Comparison of ENCODE assay signal across 1 cellular context in genomic region chr2:73986085-73986680, GRCh38.
A peak's percentile ranks its signal among the peaks of the same experiment; 100 is the strongest.
TF ChIP-seq lines count a peak whose summit lies in the region.

No MANE protein-coding gene starts in this region.

TF ChIP-seq in HepG2, 621 proteins besides CTCF, POLR2A, EP300 and RAD21 (continued from another document and continues in another):
- no peak for TF ChIP-seq E2F2 (CRISPR knock-in tag; IDR thresholded peaks at IDR 0.05; ENCODE audit: borderline replicate concordance)
- TF ChIP-seq AGO2 (optimal IDR thresholded peaks at IDR 0.05; ENCODE audit: low read depth, low read length) = peak; percentile 42
- TF ChIP-seq HNRNPUL1 (IDR thresholded peaks at IDR 0.05; ENCODE audit: low read depth, low read length) = no peak
- no peak for TF ChIP-seq ZNF101 (CRISPR knock-in tag; IDR thresholded peaks at IDR 0.05; ENCODE audit: borderline replicate concordance, low read depth)
- no peak for TF ChIP-seq ZNF670 (CRISPR knock-in tag; IDR thresholded peaks at IDR 0.05; ENCODE audit: borderline replicate concordance)
- no peak for TF ChIP-seq REXO4 (CRISPR knock-in tag; IDR thresholded peaks at IDR 0.05; ENCODE audit: borderline replicate concordance)
- TF ChIP-seq CHD4 (IDR thresholded peaks at IDR 0.05; ENCODE audit: borderline replicate concordance, low read length) = no peak
- 0 out of 2 replicates have a peak, but pooled peaks have one; percentile 32 for TF ChIP-seq ZNF790 (CRISPR knock-in tag; IDR thresholded peaks at IDR 0.05; ENCODE audit: borderline replicate concordance)
- TF ChIP-seq ZNF761 (CRISPR knock-in tag; conservative IDR thresholded peaks at IDR 0.05) = no peak
- no peak for TF ChIP-seq LCORL (IDR thresholded peaks at IDR 0.05)
- TF ChIP-seq LCORL (CRISPR knock-in tag; IDR thresholded peaks at IDR 0.05) = no peak
- TF ChIP-seq ZFP1 (CRISPR knock-in tag; IDR thresholded peaks at IDR 0.05) = no peak
- TF ChIP-seq ZNF562 (CRISPR knock-in tag; IDR thresholded peaks at IDR 0.05; ENCODE audit: borderline replicate concordance) = no peak
- no peak for TF ChIP-seq ZNF616 (CRISPR knock-in tag; IDR thresholded peaks at IDR 0.05; ENCODE audit: low read depth)
- no peak for TF ChIP-seq ZNF644 (CRISPR knock-in tag; IDR thresholded peaks at IDR 0.05; ENCODE audit: low read depth)
- TF ChIP-seq ZNF782 (CRISPR knock-in tag; IDR thresholded peaks at IDR 0.05; ENCODE audit: borderline replicate concordance) = 0 out of 2 replicates have a peak, but pooled peaks have one; percentile 28
- no peak for TF ChIP-seq ISL2 (CRISPR knock-in tag; IDR thresholded peaks at IDR 0.05)
- no peak for TF ChIP-seq SMAD3 (CRISPR knock-in tag; IDR thresholded peaks at IDR 0.05)
- no peak for TF ChIP-seq ZGPAT (CRISPR knock-in tag; IDR thresholded peaks at IDR 0.05)
- no peak for TF ChIP-seq PBX2 (CRISPR knock-in tag; IDR thresholded peaks at IDR 0.05)
- TF ChIP-seq MTA1 (CRISPR knock-in tag; IDR thresholded peaks at IDR 0.05; ENCODE audit: borderline replicate concordance) = 0 out of 2 replicates have a peak, but pooled peaks have one; percentile 23
- TF ChIP-seq RFX1 (IDR thresholded peaks at IDR 0.05) = no peak
- TF ChIP-seq HOXA3 (CRISPR knock-in tag; IDR thresholded peaks at IDR 0.05) = no peak
- no peak for TF ChIP-seq TOPORS (CRISPR knock-in tag; IDR thresholded peaks at IDR 0.05)
- no peak for TF ChIP-seq ZNF576 (CRISPR knock-in tag; IDR thresholded peaks at IDR 0.05)
- TF ChIP-seq ATF1 (CRISPR knock-in tag; IDR thresholded peaks at IDR 0.05) = no peak
- TF ChIP-seq ZNF605 (CRISPR knock-in tag; IDR thresholded peaks at IDR 0.05) = 0 out of 2 replicates have a peak, but pooled peaks have one; percentile 45
- no peak for TF ChIP-seq ZXDC (CRISPR knock-in tag; IDR thresholded peaks at IDR 0.05)
- TF ChIP-seq, protein P1, sequence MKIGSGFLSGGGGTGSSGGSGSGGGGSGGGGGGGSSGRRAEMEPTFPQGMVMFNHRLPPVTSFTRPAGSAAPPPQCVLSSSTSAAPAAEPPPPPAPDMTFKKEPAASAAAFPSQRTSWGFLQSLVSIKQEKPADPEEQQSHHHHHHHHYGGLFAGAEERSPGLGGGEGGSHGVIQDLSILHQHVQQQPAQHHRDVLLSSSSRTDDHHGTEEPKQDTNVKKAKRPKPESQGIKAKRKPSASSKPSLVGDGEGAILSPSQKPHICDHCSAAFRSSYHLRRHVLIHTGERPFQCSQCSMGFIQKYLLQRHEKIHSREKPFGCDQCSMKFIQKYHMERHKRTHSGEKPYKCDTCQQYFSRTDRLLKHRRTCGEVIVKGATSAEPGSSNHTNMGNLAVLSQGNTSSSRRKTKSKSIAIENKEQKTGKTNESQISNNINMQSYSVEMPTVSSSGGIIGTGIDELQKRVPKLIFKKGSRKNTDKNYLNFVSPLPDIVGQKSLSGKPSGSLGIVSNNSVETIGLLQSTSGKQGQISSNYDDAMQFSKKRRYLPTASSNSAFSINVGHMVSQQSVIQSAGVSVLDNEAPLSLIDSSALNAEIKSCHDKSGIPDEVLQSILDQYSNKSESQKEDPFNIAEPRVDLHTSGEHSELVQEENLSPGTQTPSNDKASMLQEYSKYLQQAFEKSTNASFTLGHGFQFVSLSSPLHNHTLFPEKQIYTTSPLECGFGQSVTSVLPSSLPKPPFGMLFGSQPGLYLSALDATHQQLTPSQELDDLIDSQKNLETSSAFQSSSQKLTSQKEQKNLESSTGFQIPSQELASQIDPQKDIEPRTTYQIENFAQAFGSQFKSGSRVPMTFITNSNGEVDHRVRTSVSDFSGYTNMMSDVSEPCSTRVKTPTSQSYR (CRISPR knock-in tag; IDR thresholded peaks at IDR 0.05; ENCODE audit: borderline replicate concordance) = no peak
- TF ChIP-seq ZNF737 (CRISPR knock-in tag; IDR thresholded peaks at IDR 0.05; ENCODE audit: borderline replicate concordance) = no peak
- no peak for TF ChIP-seq ZNF660 (CRISPR knock-in tag; IDR thresholded peaks at IDR 0.05; ENCODE audit: borderline replicate concordance, low read depth)
- no peak for TF ChIP-seq MBD4 (IDR thresholded peaks at IDR 0.05; ENCODE audit: borderline replicate concordance, low read length)
- TF ChIP-seq NFE2L2 (IDR thresholded peaks at IDR 0.05; ENCODE audit: low read length) = no peak
- TF ChIP-seq, protein P2, sequence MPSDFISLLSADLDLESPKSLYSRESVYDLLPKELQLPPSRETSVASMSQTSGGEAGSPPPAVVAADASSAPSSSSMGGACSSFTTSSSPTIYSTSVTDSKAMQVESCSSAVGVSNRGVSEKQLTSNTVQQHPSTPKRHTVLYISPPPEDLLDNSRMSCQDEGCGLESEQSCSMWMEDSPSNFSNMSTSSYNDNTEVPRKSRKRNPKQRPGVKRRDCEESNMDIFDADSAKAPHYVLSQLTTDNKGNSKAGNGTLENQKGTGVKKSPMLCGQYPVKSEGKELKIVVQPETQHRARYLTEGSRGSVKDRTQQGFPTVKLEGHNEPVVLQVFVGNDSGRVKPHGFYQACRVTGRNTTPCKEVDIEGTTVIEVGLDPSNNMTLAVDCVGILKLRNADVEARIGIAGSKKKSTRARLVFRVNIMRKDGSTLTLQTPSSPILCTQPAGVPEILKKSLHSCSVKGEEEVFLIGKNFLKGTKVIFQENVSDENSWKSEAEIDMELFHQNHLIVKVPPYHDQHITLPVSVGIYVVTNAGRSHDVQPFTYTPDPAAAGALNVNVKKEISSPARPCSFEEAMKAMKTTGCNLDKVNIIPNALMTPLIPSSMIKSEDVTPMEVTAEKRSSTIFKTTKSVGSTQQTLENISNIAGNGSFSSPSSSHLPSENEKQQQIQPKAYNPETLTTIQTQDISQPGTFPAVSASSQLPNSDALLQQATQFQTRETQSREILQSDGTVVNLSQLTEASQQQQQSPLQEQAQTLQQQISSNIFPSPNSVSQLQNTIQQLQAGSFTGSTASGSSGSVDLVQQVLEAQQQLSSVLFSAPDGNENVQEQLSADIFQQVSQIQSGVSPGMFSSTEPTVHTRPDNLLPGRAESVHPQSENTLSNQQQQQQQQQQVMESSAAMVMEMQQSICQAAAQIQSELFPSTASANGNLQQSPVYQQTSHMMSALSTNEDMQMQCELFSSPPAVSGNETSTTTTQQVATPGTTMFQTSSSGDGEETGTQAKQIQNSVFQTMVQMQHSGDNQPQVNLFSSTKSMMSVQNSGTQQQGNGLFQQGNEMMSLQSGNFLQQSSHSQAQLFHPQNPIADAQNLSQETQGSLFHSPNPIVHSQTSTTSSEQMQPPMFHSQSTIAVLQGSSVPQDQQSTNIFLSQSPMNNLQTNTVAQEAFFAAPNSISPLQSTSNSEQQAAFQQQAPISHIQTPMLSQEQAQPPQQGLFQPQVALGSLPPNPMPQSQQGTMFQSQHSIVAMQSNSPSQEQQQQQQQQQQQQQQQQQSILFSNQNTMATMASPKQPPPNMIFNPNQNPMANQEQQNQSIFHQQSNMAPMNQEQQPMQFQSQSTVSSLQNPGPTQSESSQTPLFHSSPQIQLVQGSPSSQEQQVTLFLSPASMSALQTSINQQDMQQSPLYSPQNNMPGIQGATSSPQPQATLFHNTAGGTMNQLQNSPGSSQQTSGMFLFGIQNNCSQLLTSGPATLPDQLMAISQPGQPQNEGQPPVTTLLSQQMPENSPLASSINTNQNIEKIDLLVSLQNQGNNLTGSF (CRISPR knock-in tag; IDR thresholded peaks at IDR 0.05) = no peak
- TF ChIP-seq NKX3-1 (CRISPR knock-in tag; IDR thresholded peaks at IDR 0.05) = no peak
- 0 out of 2 replicates have a peak, but pooled peaks have one; percentile 48 for TF ChIP-seq ZNF784 (CRISPR knock-in tag; IDR thresholded peaks at IDR 0.05; ENCODE audit: borderline replicate concordance)
- TF ChIP-seq IRX3 (CRISPR knock-in tag; IDR thresholded peaks at IDR 0.05; ENCODE audit: borderline replicate concordance, low read depth) = no peak
- TF ChIP-seq ZBTB4 (CRISPR knock-in tag; IDR thresholded peaks at IDR 0.05; ENCODE audit: borderline replicate concordance) = 0 out of 2 replicates have a peak, but pooled peaks have one; percentile 39
- TF ChIP-seq ZBTB33 (CRISPR knock-in tag; IDR thresholded peaks at IDR 0.05) = peak; percentile 37; the same call in 1 of the 2 replicates
- no peak for TF ChIP-seq ZNF564 (CRISPR knock-in tag; IDR thresholded peaks at IDR 0.05)
